ENCODE assay signal across 16 cellular contexts in the genomic region with DNA sequence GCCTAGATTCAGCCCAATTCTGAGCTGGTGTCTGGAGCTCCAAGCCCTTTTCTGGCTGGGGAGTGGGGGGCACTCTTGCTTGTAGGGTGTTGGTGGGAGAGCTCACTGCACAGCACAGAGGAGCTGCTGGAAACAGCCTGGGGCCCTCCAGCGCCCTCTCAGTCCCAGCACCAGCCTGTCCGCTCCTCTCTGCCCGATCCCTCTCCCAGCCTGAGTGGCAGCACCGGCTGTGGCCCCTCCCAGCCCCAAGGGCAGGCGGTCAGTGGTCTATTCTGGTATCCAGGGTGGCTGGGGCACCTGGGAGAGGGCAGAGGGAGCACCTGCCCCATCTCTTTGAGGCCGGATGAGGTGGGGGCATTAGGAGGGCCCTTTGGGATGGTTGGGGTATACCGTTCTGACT. TPM values are rescaled to one million over a fixed set of nuclear protein-coding genes. Genes with fewer than 3 reads are reported as not detected.
DNase-seq lines count a peak whose midpoint lies in the region; ATAC-seq and TF ChIP-seq lines count a peak whose summit lies in the region.
"Had no signal": no experiment of that assay in that cellular context is flagged by ENCODE, and none has a peak within 500 bp of the region (broad histone marks: within the 10 kb centered on the region; RNA-seq: fewer than 3 reads in every experiment).

No MANE protein-coding gene starts in this region.

- no peak overlapping the region for H4K8ac ChIP-seq in neuronal stem cell (ENCODE audit: low read depth, low read length)

- H2AFZ ChIP-seq in neuronal stem cell (ENCODE audit: low read length), result no peak overlapping the region

- ATAC-seq in aorta (ENCODE audit: low FRiP score), result peak; percentile 28
- ATAC-seq in GM21367 (IDR thresholded peaks at IDR 0.05; ENCODE audit: unreplicated experiment), result no peak
- ATAC-seq: activated CD4-positive, alpha-beta T cell treated with anti-CD3 and anti-CD28 coated beads for 36 hours; natural killer cell had no signal

- H3K9me3 ChIP-seq in right atrium auricular region (no peaks in the 10 kb centered on the region), neuronal stem cell (replicated peaks in 1 of 2; ENCODE audit: control insufficient read depth in 2 of 2, insufficient read depth in 1 of 2, low read depth in 1 of 2, low read length in 2 of 2) (no peaks in the 10 kb centered on the region), aorta (ENCODE audit: control insufficient read depth, low read length) (no peaks in the 10 kb centered on the region)
- H3K9me3 ChIP-seq: BE2C, right lobe of liver had no signal

- no peak overlapping the region for H3K4me3 Mint-ChIP-seq in chondrocyte (ENCODE audit: unreplicated experiment)
- H3K4me3 Mint-ChIP-seq: activated CD4-positive, alpha-beta T cell treated with anti-CD3 and anti-CD28 coated beads for 36 hours; activated naive CD4-positive, alpha-beta T cell treated with anti-CD3 and anti-CD28 coated beads, Interleukin-2, amount 50 U/mL, for 24 hours; natural killer cell had no signal

- H3K27me3 ChIP-seq in right atrium auricular region (no peaks in the 10 kb centered on the region), neuronal stem cell (ENCODE audit: control insufficient read depth in 3 of 3, insufficient read depth in 3 of 3, low read depth in 1 of 3, low read length in 3 of 3) (peaks cover 0 to 55% (median 0%) of the 10 kb centered on the region in 3 experiments), aorta (ENCODE audit: control insufficient read depth in 1 of 2, insufficient read depth in 2 of 2, low read length in 1 of 2) (no peaks in the 10 kb centered on the region)
- H3K27me3 ChIP-seq: BE2C, right lobe of liver had no signal

- no CpG with 5 or more reads among the region's 7 CpGs for whole genome bisulfite sequencing in neuronal stem cell (ENCODE audit: extremely low coverage in 2 of 2, insufficient read length in 2 of 2, insufficient replicate concordance in 1 of 2), 2 donors
- WGBS in aorta, 2 donors, result 45 to 48% methylated on average over 5 to 7 of the region's 7 CpGs

- H3K36me3 Mint-ChIP-seq in chondrocyte (ENCODE audit: low read depth), result no peaks in the 10 kb centered on the region
- H3K36me3 Mint-ChIP-seq: activated naive CD4-positive, alpha-beta T cell treated with anti-CD3 and anti-CD28 coated beads, Interleukin-2, amount 50 U/mL, for 24 hours; natural killer cell had no signal

- H2BK5ac ChIP-seq in neuronal stem cell (ENCODE audit: low read length), result no peak overlapping the region

- no peak overlapping the region for H3K4me2 ChIP-seq in neuronal stem cell (ENCODE audit: insufficient read depth, low read length, poor library complexity, severe bottlenecking)

- H3K4ac ChIP-seq in neuronal stem cell (ENCODE audit: low read length), result no peak overlapping the region

- no peak overlapping the region for H3K9ac ChIP-seq in neuronal stem cell (ENCODE audit: low read depth, low read length, poor library complexity)

- H3K27ac ChIP-seq in right atrium auricular region, result peak overlapping the region; percentile 86 to 92
- H3K27ac ChIP-seq in neuronal stem cell (replicated peaks; ENCODE audit: low read length), result no peak overlapping the region
- peak overlapping the region; percentile 67 to 81 for H3K27ac ChIP-seq in aorta (ENCODE audit: low read depth in 1 of 2, low read length in 2 of 2)
- H3K27ac ChIP-seq: right lobe of liver had no signal

- H2BK120ac ChIP-seq in neuronal stem cell (ENCODE audit: low read depth, low read length), result no peak overlapping the region

- TF ChIP-seq CTCF in chondrocyte (IDR thresholded peaks at IDR 0.05), result no peak
- TF ChIP-seq CTCF in right atrium auricular region (IDR thresholded peaks at IDR 0.05), result no peak

- no peaks in the 10 kb centered on the region for H3K9me3 Mint-ChIP-seq in chondrocyte (ENCODE audit: low read depth)
- H3K9me3 Mint-ChIP-seq: activated naive CD4-positive, alpha-beta T cell treated with anti-CD3 and anti-CD28 coated beads, Interleukin-2, amount 50 U/mL, for 24 hours; natural killer cell had no signal

- H3K23ac ChIP-seq in neuronal stem cell (ENCODE audit: low read depth, low read length, poor library complexity), result no peak overlapping the region

- H2BK15ac ChIP-seq in neuronal stem cell (ENCODE audit: low read length), result peak overlapping the region; percentile 22

- H2BK12ac ChIP-seq in neuronal stem cell (ENCODE audit: low read length), result no peak overlapping the region

- peak overlapping the region; percentile 76 for H2AK5ac ChIP-seq in neuronal stem cell (ENCODE audit: low read depth, low read length)

- intact Hi-C loops in aorta (cut with DNase I), result loop anchor here (5.0 to 10.0 kb wide), 4 partner anchors 37 to 280 kb away; no protein-coding TSS in a partner anchor

- no peak overlapping the region for H4K91ac ChIP-seq in neuronal stem cell (ENCODE audit: low read depth, low read length, poor library complexity)

- peaks cover 2% of the 10 kb centered on the region for H3K79me1 ChIP-seq in neuronal stem cell (ENCODE audit: low read depth, low read length)

- DNase-seq in chondrocyte (ENCODE audit: low spot score) (no peak), right atrium auricular region (ENCODE audit: low spot score) (no peak), neuronal stem cell (ENCODE audit: low spot score) (no peak), aorta (peak in 1 of 2 donors; percentile 83), OCI-M2 (lab: John Stamatoyannopoulos, UW; ENCODE audit: unreplicated experiment) (no peak), hippocampal formation (lab: John Stamatoyannopoulos, UW) (no peak)
- DNase-seq: activated CD4-positive, alpha-beta T cell treated with anti-CD3 and anti-CD28 coated beads for 36 hours; BE2C; natural killer cell; NCI-H2107; T-helper 2 cell had no signal

- no peak overlapping the region for H3K14ac ChIP-seq in neuronal stem cell (ENCODE audit: low read length)

- H3K27ac Mint-ChIP-seq in chondrocyte (ENCODE audit: unreplicated experiment), result peak overlapping the region; percentile 65
- H3K27ac Mint-ChIP-seq: activated CD4-positive, alpha-beta T cell treated with anti-CD3 and anti-CD28 coated beads for 36 hours; activated naive CD4-positive, alpha-beta T cell treated with anti-CD3 and anti-CD28 coated beads, Interleukin-2, amount 50 U/mL, for 24 hours; natural killer cell had no signal

- H3K36me3 ChIP-seq in right atrium auricular region (no peaks in the 10 kb centered on the region), neuronal stem cell (replicated peaks in 1 of 2; ENCODE audit: control insufficient read depth in 2 of 2, insufficient read depth in 2 of 2, low read length in 2 of 2) (no peaks in the 10 kb centered on the region), aorta (ENCODE audit: control insufficient read depth in 1 of 2, insufficient read depth in 2 of 2, low read length in 1 of 2) (no peaks in the 10 kb centered on the region)
- H3K36me3 ChIP-seq: BE2C, right lobe of liver had no signal

- H3K4me3 ChIP-seq in right atrium auricular region (peak overlapping the region in 1 of 2 donors; percentile 9), neuronal stem cell (ENCODE audit: low read length in 2 of 2) (no peak overlapping the region), aorta (ENCODE audit: low read length in 2 of 2) (no peak overlapping the region)
- H3K4me3 ChIP-seq: right lobe of liver had no signal

- no peaks in the 10 kb centered on the region for H3K27me3 Mint-ChIP-seq in chondrocyte (ENCODE audit: low read depth)
- H3K27me3 Mint-ChIP-seq: activated naive CD4-positive, alpha-beta T cell treated with anti-CD3 and anti-CD28 coated beads, Interleukin-2, amount 50 U/mL, for 24 hours had no signal

- peaks cover 34% of the 10 kb centered on the region for H3K4me1 Mint-ChIP-seq in chondrocyte (ENCODE audit: low read depth)
- H3K4me1 Mint-ChIP-seq: activated CD4-positive, alpha-beta T cell treated with anti-CD3 and anti-CD28 coated beads for 36 hours; activated naive CD4-positive, alpha-beta T cell treated with anti-CD3 and anti-CD28 coated beads, Interleukin-2, amount 50 U/mL, for 24 hours had no signal

- peak overlapping the region; percentile 31 for H3K18ac ChIP-seq in neuronal stem cell (ENCODE audit: low read length)

- H3K4me1 ChIP-seq in right atrium auricular region (peaks cover 0 to 49% of the 10 kb centered on the region in 2 donors), neuronal stem cell (ENCODE audit: control insufficient read depth in 2 of 2, insufficient read depth in 1 of 2, low read depth in 1 of 2, low read length in 2 of 2) (peaks cover 8 to 10% of the 10 kb centered on the region in 2 donors), aorta (ENCODE audit: control insufficient read depth in 1 of 2, insufficient read depth in 2 of 2, low read length in 2 of 2) (peaks cover 0 to 2% of the 10 kb centered on the region in 2 donors)
- H3K4me1 ChIP-seq: right lobe of liver had no signal

RNA-seq across cellular contexts. Expression of gene DES, which starts 13.2 kb away (rescaled TPM):
- total RNA-seq in chondrocyte (0.70 to 19.8 TPM (median 15.5 TPM) in 3 replicates), right atrium auricular region (over 10,000 TPM; 12,280 to 13,654 TPM), aorta (100 to 1,000 TPM; 282 to 314 TPM)
- 0.24 TPM for polyA plus RNA-seq in neuronal stem cell (2013, experiment 1 of 2)
- polyA plus RNA-seq in neuronal stem cell (2013, experiment 2 of 2), result 0.39 TPM
- 100 to 1,000 TPM in 1 of 2 donors, 10 to 100 TPM in 1; 22.5 to 145 TPM for polyA plus RNA-seq in aorta
- total RNA-seq: activated CD4-positive, alpha-beta T cell treated with anti-CD3 and anti-CD28 coated beads for 36 hours; bronchial epithelial cell; glomerular endothelial cell; natural killer cell had no signal

RNA-seq across cellular contexts. Expression of gene DNPEP, which starts 17.2 kb away (rescaled TPM):
- 42.3 to 47.9 TPM (median 43.5 TPM) in 3 replicates for total RNA-seq in chondrocyte
- total RNA-seq in right atrium auricular region, result 10 to 100 TPM; 48.1 to 51.2 TPM
- 35.4 TPM for polyA plus RNA-seq in neuronal stem cell (2013, experiment 1 of 2)
- polyA plus RNA-seq in neuronal stem cell (2013, experiment 2 of 2), result 35.1 TPM
- total RNA-seq in aorta, result 10 to 100 TPM; 40.8 to 60.2 TPM
- 100 to 1,000 TPM in 1 of 2 donors, 10 to 100 TPM in 1; 64.7 to 127 TPM for polyA plus RNA-seq in aorta

RNA-seq across cellular contexts. Expression of gene SPEG, which starts 29.7 kb away (rescaled TPM):
- total RNA-seq in chondrocyte (62.9 to 94.9 TPM (median 89.7 TPM) in 3 replicates), right atrium auricular region (10 to 100 TPM; 82.2 to 90.8 TPM), aorta (100 to 1,000 TPM; 261 to 453 TPM)
- 24.0 TPM for polyA plus RNA-seq in neuronal stem cell (2013, experiment 1 of 2)
- 23.9 TPM for polyA plus RNA-seq in neuronal stem cell (2013, experiment 2 of 2)
- polyA plus RNA-seq in aorta, result 1,000 to 10,000 TPM in 1 of 2 donors, 10 to 100 TPM in 1; 81.6 to 1,108 TPM

Comparison
In these comparisons a context has a peak if more than half of its experiments do, and no peak if none do; other contexts are left out.
1. RNA of gene DES, which starts 13.2 kb away (total RNA-seq): 12,280 to 13,654 TPM in right atrium auricular region; 282 to 314 TPM in aorta and 0.70 to 19.8 TPM in chondrocyte; every median in the first group is over 10 times any median in the second.